Comparison of ENCODE assay signal across 8 cellular contexts in the genomic region with DNA sequence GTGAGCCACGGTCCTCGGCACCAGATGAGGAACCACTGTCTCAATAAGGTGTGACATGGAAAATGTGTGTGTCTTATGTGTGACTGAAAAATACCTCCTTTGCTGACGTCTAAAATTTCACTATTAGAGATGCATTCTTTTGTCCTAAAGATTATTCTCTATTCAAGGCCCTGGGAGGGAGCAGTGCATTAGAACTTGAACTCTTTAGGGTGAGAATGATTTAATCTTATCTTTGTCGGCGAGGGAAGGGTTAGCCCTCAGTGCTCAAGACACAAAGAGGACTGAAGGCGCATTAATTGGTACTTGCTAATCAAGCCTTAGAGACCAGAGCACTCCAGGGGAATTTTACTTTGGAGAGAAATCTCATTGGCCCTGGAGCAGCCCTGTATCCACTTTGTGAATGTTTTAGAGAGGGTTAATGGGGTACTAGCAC. TPM values are rescaled to one million over a fixed set of nuclear protein-coding genes. Genes with fewer than 3 reads are reported as not detected.
DNase-seq lines count a peak whose midpoint lies in the region; ATAC-seq and TF ChIP-seq lines count a peak whose summit lies in the region.

No MANE protein-coding gene starts in this region.

- H3K4me3 ChIP-seq in HL-60 (replicated peaks; ENCODE audit: insufficient read depth, low read length) (peak overlapping the region; percentile 47), iPS DF 6.9 (ENCODE audit: low read length) (peak overlapping the region; percentile 56; the same call in 1 of the 2 replicates)

- H3K27me3 ChIP-seq in HL-60 (ENCODE audit: insufficient read depth, poor library complexity, severe bottlenecking): no peaks in the 10 kb centered on the region
- H3K27me3 ChIP-seq in iPS DF 6.9 (ENCODE audit: control insufficient read depth, insufficient read depth, low read length): no peaks in the 10 kb centered on the region

- no peaks in the 10 kb centered on the region for H3K9me3 Mint-ChIP-seq in activated CD8-positive, alpha-beta T cell treated with anti-CD3 and anti-CD28 coated beads, Interleukin-2, amount 10 ng/mL, durations not matched to agents 7 days and 5 days (ENCODE audit: insufficient read depth)
- no peaks in the 10 kb centered on the region for H3K9me3 Mint-ChIP-seq in stimulated activated memory B cell treated with anti-CD40 and anti-IgM and Interleukin-4, amounts not matched to agents 10 μg/mL and 1 μg/mL and 100 μg/mL, for 72 hours

- H3K9me3 ChIP-seq in iPS DF 6.9 (ENCODE audit: control insufficient read depth, insufficient read depth, low read length): no peaks in the 10 kb centered on the region

- H3K36me3 ChIP-seq in iPS DF 6.9 (ENCODE audit: control insufficient read depth, insufficient read depth, low read length): no peaks in the 10 kb centered on the region

- POLR2A ChIA-PET in activated CD8-positive, alpha-beta T cell treated with anti-CD3 and anti-CD28 coated beads, Interleukin-2, amount 10 ng/mL, durations not matched to agents 7 days and 5 days (lab: Charles Lee): no interaction called here

- H3K4me1 Mint-ChIP-seq in activated CD8-positive, alpha-beta T cell treated with anti-CD3 and anti-CD28 coated beads, Interleukin-2, amount 10 ng/mL, durations not matched to agents 7 days and 5 days (ENCODE audit: low read depth): peaks cover 23% of the 10 kb centered on the region
- H3K4me1 Mint-ChIP-seq in stimulated activated memory B cell treated with anti-CD40 and anti-IgM and Interleukin-4, amounts not matched to agents 10 μg/mL and 1 μg/mL and 100 μg/mL, for 72 hours: peaks cover 11% of the 10 kb centered on the region

- CTCF ChIA-PET in activated CD8-positive, alpha-beta T cell treated with anti-CD3 and anti-CD28 coated beads, Interleukin-2, amount 10 ng/mL, durations not matched to agents 7 days and 5 days (lab: Charles Lee): interaction anchor here (1.1 kb wide), 1 partner anchor 10 kb away, joined by 3 read pairs; no protein-coding TSS in a partner anchor

- no peak overlapping the region for H3K27ac ChIP-seq in HL-60 (replicated peaks)
- no peak overlapping the region for H3K27ac ChIP-seq in iPS DF 6.9 (ENCODE audit: low read length)

- peaks cover 13% of the 10 kb centered on the region for H3K27me3 Mint-ChIP-seq in activated CD8-positive, alpha-beta T cell treated with anti-CD3 and anti-CD28 coated beads, Interleukin-2, amount 10 ng/mL, durations not matched to agents 7 days and 5 days (ENCODE audit: low read depth)
- peaks cover 6% of the 10 kb centered on the region for H3K27me3 Mint-ChIP-seq in stimulated activated memory B cell treated with anti-CD40 and anti-IgM and Interleukin-4, amounts not matched to agents 10 μg/mL and 1 μg/mL and 100 μg/mL, for 72 hours

- DNase-seq in HL-60 (ENCODE audit: low read depth in 1 of 2, low spot score in 1 of 2): no peak
- no peak for DNase-seq in activated CD8-positive, alpha-beta T cell treated with anti-CD3 and anti-CD28 coated beads, Interleukin-2, amount 10 ng/mL, durations not matched to agents 7 days and 5 days
- no peak for DNase-seq in iPS DF 6.9 (ENCODE audit: low read depth, low spot score)
- DNase-seq in NCI-H2029 treated with DMSO at 0.1 percent for 48 hours (lab: John Stamatoyannopoulos, UW): no peak
- no peak for DNase-seq in NCI-H2081 treated with DMSO at 0.1 percent for 48 hours (lab: John Stamatoyannopoulos, UW)
- no peak for DNase-seq in HK-2 (ENCODE audit: unreplicated experiment)

- peak overlapping the region; percentile 69 for H3K4me3 Mint-ChIP-seq in activated CD8-positive, alpha-beta T cell treated with anti-CD3 and anti-CD28 coated beads, Interleukin-2, amount 10 ng/mL, durations not matched to agents 7 days and 5 days
- H3K4me3 Mint-ChIP-seq in stimulated activated memory B cell treated with anti-CD40 and anti-IgM and Interleukin-4, amounts not matched to agents 10 μg/mL and 1 μg/mL and 100 μg/mL, for 72 hours: peak overlapping the region; percentile 75

- peak overlapping the region; percentile 67 for H3K27ac Mint-ChIP-seq in activated CD8-positive, alpha-beta T cell treated with anti-CD3 and anti-CD28 coated beads, Interleukin-2, amount 10 ng/mL, durations not matched to agents 7 days and 5 days
- peak overlapping the region; percentile 76 for H3K27ac Mint-ChIP-seq in stimulated activated memory B cell treated with anti-CD40 and anti-IgM and Interleukin-4, amounts not matched to agents 10 μg/mL and 1 μg/mL and 100 μg/mL, for 72 hours

- 0 out of 2 replicates have a peak, but pooled peaks cover 1% of the 10 kb centered on the region for H3K4me1 ChIP-seq in iPS DF 6.9 (ENCODE audit: control insufficient read depth, insufficient read depth, low read length)

- no peak for TF ChIP-seq CTCF in HL-60 (IDR thresholded peaks at IDR 0.05; ENCODE audit: insufficient read depth, low read length)

- H3K36me3 Mint-ChIP-seq in activated CD8-positive, alpha-beta T cell treated with anti-CD3 and anti-CD28 coated beads, Interleukin-2, amount 10 ng/mL, durations not matched to agents 7 days and 5 days (ENCODE audit: low read depth): peaks cover 11% of the 10 kb centered on the region
- no peaks in the 10 kb centered on the region for H3K36me3 Mint-ChIP-seq in stimulated activated memory B cell treated with anti-CD40 and anti-IgM and Interleukin-4, amounts not matched to agents 10 μg/mL and 1 μg/mL and 100 μg/mL, for 72 hours

- no peak for ATAC-seq in activated CD8-positive, alpha-beta T cell treated with anti-CD3 and anti-CD28 coated beads, Interleukin-2, amount 10 ng/mL, durations not matched to agents 7 days and 5 days
- no peak for ATAC-seq in stimulated activated memory B cell treated with anti-CD40 and anti-IgM and Interleukin-4, amounts not matched to agents 10 μg/mL and 1 μg/mL and 100 μg/mL, for 72 hours
- ATAC-seq in HG03565 (IDR thresholded peaks at IDR 0.05; ENCODE audit: unreplicated experiment): no peak

- no CpG with 5 or more reads among the region's 6 CpGs for WGBS in iPS DF 6.9 (ENCODE audit: insufficient coverage, insufficient read length)

RNA-seq across cellular contexts. Expression of gene PLET1, which starts 29.8 kb away (rescaled TPM):
- total RNA-seq in activated CD8-positive, alpha-beta T cell treated with anti-CD3 and anti-CD28 coated beads, Interleukin-2, amount 10 ng/mL, durations not matched to agents 7 days and 5 days: not detected
